In the genomic region with DNA sequence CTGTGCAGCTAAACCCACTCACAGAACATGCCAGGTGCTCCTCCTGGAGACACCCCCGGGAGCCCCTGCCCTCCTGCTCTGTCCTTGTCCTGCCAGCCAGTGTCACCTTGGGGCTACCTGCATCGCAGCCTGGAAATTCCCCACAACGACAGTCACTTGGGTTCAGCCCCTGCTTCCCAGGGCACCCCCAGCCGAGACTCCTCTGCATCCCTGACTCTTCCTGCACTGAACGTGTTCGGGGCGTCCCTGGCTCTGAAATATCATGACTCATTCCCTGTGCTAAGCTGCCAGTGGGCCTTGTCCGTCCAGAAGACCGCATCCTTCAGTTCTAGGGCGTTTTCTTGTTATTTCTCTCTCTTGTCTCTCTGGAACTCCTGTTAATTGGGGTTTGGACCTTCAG, we compare ENCODE assay signal across 1 cellular context.
TF ChIP-seq lines count a peak whose summit lies in the region.

No MANE protein-coding gene starts in this region.

TF ChIP-seq in GM23338, 12 proteins besides CTCF, POLR2A, EP300 and RAD21 (continued from another document):
- TF ChIP-seq, protein P1, sequence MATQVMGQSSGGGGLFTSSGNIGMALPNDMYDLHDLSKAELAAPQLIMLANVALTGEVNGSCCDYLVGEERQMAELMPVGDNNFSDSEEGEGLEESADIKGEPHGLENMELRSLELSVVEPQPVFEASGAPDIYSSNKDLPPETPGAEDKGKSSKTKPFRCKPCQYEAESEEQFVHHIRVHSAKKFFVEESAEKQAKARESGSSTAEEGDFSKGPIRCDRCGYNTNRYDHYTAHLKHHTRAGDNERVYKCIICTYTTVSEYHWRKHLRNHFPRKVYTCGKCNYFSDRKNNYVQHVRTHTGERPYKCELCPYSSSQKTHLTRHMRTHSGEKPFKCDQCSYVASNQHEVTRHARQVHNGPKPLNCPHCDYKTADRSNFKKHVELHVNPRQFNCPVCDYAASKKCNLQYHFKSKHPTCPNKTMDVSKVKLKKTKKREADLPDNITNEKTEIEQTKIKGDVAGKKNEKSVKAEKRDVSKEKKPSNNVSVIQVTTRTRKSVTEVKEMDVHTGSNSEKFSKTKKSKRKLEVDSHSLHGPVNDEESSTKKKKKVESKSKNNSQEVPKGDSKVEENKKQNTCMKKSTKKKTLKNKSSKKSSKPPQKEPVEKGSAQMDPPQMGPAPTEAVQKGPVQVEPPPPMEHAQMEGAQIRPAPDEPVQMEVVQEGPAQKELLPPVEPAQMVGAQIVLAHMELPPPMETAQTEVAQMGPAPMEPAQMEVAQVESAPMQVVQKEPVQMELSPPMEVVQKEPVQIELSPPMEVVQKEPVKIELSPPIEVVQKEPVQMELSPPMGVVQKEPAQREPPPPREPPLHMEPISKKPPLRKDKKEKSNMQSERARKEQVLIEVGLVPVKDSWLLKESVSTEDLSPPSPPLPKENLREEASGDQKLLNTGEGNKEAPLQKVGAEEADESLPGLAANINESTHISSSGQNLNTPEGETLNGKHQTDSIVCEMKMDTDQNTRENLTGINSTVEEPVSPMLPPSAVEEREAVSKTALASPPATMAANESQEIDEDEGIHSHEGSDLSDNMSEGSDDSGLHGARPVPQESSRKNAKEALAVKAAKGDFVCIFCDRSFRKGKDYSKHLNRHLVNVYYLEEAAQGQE (IDR thresholded peaks at IDR 0.05; ENCODE audit: unreplicated experiment), result no peak
- TF ChIP-seq, protein P2, sequence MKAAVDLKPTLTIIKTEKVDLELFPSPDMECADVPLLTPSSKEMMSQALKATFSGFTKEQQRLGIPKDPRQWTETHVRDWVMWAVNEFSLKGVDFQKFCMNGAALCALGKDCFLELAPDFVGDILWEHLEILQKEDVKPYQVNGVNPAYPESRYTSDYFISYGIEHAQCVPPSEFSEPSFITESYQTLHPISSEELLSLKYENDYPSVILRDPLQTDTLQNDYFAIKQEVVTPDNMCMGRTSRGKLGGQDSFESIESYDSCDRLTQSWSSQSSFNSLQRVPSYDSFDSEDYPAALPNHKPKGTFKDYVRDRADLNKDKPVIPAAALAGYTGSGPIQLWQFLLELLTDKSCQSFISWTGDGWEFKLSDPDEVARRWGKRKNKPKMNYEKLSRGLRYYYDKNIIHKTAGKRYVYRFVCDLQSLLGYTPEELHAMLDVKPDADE (IDR thresholded peaks at IDR 0.05), result no peak
- no peak for TF ChIP-seq NANOG (IDR thresholded peaks at IDR 0.05; ENCODE audit: borderline replicate concordance)
